9 cellular contexts compared by ENCODE assay signal in genomic region chr9:124121725-124122124, GRCh38.
"Had no signal": no experiment of that assay in that cellular context is flagged by ENCODE, and none has a peak within 500 bp of the region (broad histone marks: within the 10 kb centered on the region; RNA-seq: fewer than 3 reads in every experiment).

No MANE protein-coding gene starts in this region.

- H3K36me3 ChIP-seq: HAP-1 had no signal

- H3K4me1 ChIP-seq: HAP-1 had no signal

- H3K9ac ChIP-seq: GM23248 had no signal

- ATAC-seq: GM23338, HCT116 had no signal

- H2AFZ ChIP-seq: GM23248, GM23338 had no signal

- DNase-seq: GOT3, H7, H9 had no signal

- FAIRE-seq: H1, H54 had no signal

- H3K27ac ChIP-seq: GM23248 had no signal

- H3K4me3 ChIP-seq: GM23248, GM23338, HAP-1 had no signal

- H3K4me2 ChIP-seq: GM23338 had no signal

- H3K9me3 ChIP-seq: HAP-1 had no signal
